In the genomic region with DNA sequence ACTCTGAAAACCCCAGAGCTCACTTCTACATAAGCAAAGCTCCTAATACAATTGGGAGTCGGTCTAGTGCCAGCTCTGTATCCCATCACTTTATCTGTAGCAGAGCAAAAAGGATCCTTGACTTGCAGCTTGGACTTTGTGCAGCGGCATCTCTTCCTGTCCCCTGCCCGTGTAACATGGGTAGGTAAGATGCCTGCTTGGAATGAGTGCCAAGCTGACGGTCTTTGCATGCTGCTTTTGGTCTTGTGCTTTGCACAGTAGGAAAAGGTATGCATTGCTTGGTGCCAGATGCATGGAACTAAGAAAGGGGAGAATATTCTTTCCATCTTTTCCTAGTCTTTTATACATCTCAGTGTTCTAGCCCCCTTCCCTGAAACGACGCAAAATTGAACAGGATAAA, we compare ENCODE assay signal across 17 cellular contexts. TPM values are rescaled to one million over a fixed set of nuclear protein-coding genes. Genes with fewer than 3 reads are reported as not detected.
"Had no signal": no experiment of that assay in that cellular context is flagged by ENCODE, and none has a peak within 500 bp of the region (broad histone marks: within the 10 kb centered on the region; RNA-seq: fewer than 3 reads in every experiment).

No MANE protein-coding gene starts in this region.

- H3K9me3 ChIP-seq: colonic mucosa, esophagus muscularis mucosa, gastroesophageal sphincter, heart left ventricle, left lung, lower lobe of right lung, mucosa of descending colon had no signal

- H3K27me3 ChIP-seq: colonic mucosa, hepatocyte had no signal

- H3K4me1 ChIP-seq: colonic mucosa, foreskin keratinocyte, gastroesophageal sphincter, heart left ventricle, left lung had no signal

- FAIRE-seq: frontal cortex, kidney had no signal

- DNase-seq: cortex of kidney; effector CD4-positive, alpha-beta T cell; effector memory CD4-positive, alpha-beta T cell; kidney; left lung; left ventricle myocardium superior; lower lobe of right lung had no signal

- H3K36me3 ChIP-seq: colonic mucosa, esophagus muscularis mucosa, gastroesophageal sphincter, heart left ventricle, left lung, lower lobe of right lung had no signal

- H3K4me3 ChIP-seq: colonic mucosa, esophagus muscularis mucosa, gastroesophageal sphincter, heart left ventricle, hepatocyte, left lung, lower lobe of right lung, mucosa of descending colon had no signal

- H3K27ac ChIP-seq: colonic mucosa, esophagus muscularis mucosa, foreskin keratinocyte, gastroesophageal sphincter, heart left ventricle, hepatocyte, left lung, lower lobe of right lung had no signal

RNA-seq across cellular contexts. Expression of a gene that starts 6.9 kb away (rescaled TPM):
- total RNA-seq: myocyte had no signal

RNA-seq across cellular contexts. Expression of a gene that starts 37.7 kb away (rescaled TPM):
- total RNA-seq: endothelial cell of umbilical vein had no signal
